23 cellular contexts compared by ENCODE assay signal in the genomic region with DNA sequence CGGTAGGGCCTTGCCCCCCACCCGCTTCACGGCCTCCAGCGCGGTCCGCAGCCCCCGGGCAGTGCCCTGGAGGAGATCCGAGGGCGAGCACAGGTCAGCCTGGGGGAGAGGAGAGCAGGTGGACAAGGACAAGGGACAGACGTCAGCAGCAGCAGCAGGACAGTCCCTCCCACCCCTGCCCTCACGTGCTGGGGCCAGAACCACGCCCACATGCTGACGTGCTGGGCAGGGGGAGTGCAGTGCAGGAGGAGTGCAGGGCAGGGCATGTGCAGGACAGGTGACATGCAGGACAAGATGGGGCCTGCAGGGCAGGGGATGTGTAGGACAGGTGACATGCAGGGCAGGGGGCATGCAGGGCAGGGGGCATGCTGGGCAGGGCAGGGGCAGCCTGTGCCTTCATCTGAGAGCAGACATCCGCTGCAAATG. TPM values are rescaled to one million over a fixed set of nuclear protein-coding genes. Genes with fewer than 3 reads are reported as not detected.
DNase-seq lines count a peak whose midpoint lies in the region; ATAC-seq, FAIRE-seq and TF ChIP-seq lines count a peak whose summit lies in the region.
"Had no signal": no experiment of that assay in that cellular context is flagged by ENCODE, and none has a peak within 500 bp of the region (broad histone marks: within the 10 kb centered on the region; RNA-seq: fewer than 3 reads in every experiment).

No MANE protein-coding gene starts in this region.

- CTCF ChIA-PET in WTC11 (lab: Charles Lee), result no interaction called here

- POLR2A ChIA-PET in WTC11 (lab: Charles Lee), result no interaction called here

- peaks cover 11% of the 10 kb centered on the region for H3K36me3 ChIP-seq in H7 (replicated peaks; ENCODE audit: control insufficient read depth, insufficient read depth, low read length)
- peaks cover 22 to 26% of the 10 kb centered on the region in 2 donors for H3K36me3 ChIP-seq in small intestine (ENCODE audit: control insufficient read depth in 2 of 2, insufficient read depth in 2 of 2, low read length in 2 of 2)
- H3K36me3 ChIP-seq in MG63, result no peaks in the 10 kb centered on the region

- no peak overlapping the region for H3K27ac ChIP-seq in small intestine (ENCODE audit: low read depth in 1 of 2, low read length in 1 of 2)
- H3K27ac ChIP-seq: HL-60, SJSA1 had no signal

- H3K4me3 ChIP-seq in H7 (ENCODE audit: insufficient read depth, low read depth, low read length) (no peak overlapping the region), small intestine (ENCODE audit: low read depth in 1 of 2, low read length in 2 of 2) (no peak overlapping the region), MG63 (no peak overlapping the region)
- H3K4me3 ChIP-seq: SJSA1 had no signal

- H3K27ac Mint-ChIP-seq in WTC11, result no peak overlapping the region

- peaks cover under 1% of the 10 kb centered on the region; the same call in 1 of the 2 replicates for H3K27me3 ChIP-seq in H7 (ENCODE audit: control insufficient read depth, insufficient read depth, low read length)
- no peaks in the 10 kb centered on the region for H3K27me3 ChIP-seq in small intestine (ENCODE audit: control insufficient read depth in 2 of 2, insufficient read depth in 2 of 2, low read length in 2 of 2)
- no peaks in the 10 kb centered on the region for H3K27me3 ChIP-seq in MG63

- ATAC-seq in WTC11, result no peak
- ATAC-seq in left lobe of liver, result peak; percentile 69
- ATAC-seq in HG02759 (IDR thresholded peaks at IDR 0.05; ENCODE audit: unreplicated experiment), result no peak
- no peak for ATAC-seq in GM18861 (IDR thresholded peaks at IDR 0.05; ENCODE audit: unreplicated experiment)

- H3K27me3 Mint-ChIP-seq in WTC11 (ENCODE audit: low read depth), result peaks cover 11% of the 10 kb centered on the region
- H3K27me3 Mint-ChIP-seq: CD4-positive, alpha-beta memory T cell had no signal

- FAIRE-seq in small intestine (lab: Jason Lieb, UNC), result no peak
- FAIRE-seq: GM18507, GM19239 had no signal

- H3K4me1 Mint-ChIP-seq in WTC11, result peaks cover 18% of the 10 kb centered on the region

- DNase-seq in H7 (peak; percentile 40), WTC11 (ENCODE audit: low spot score) (no peak), left lobe of liver (ENCODE audit: low spot score) (peak; percentile 95), small intestine (peak; percentile 22), kidney tubule cell (ENCODE audit: low spot score) (no peak), MG63 (no peak)
- DNase-seq: BE2C; CD4-positive, alpha-beta memory T cell; HCEC 1CT; KG1; NCI-H1092 treated with DMSO at 0.1 percent for 48 hours; NCI-H187 treated with DMSO at 0.1 percent for 48 hours; NCI-H2171; NCI-H510A treated with DMSO at 0.1 percent for 48 hours; RPMI8226 had no signal

- H3K9me3 ChIP-seq in small intestine (ENCODE audit: control insufficient read depth, low read depth) (no peaks in the 10 kb centered on the region), MG63 (no peaks in the 10 kb centered on the region)
- H3K9me3 ChIP-seq: BE2C, SJSA1 had no signal

- H3K9me3 Mint-ChIP-seq in WTC11, result no peaks in the 10 kb centered on the region

- H3K4me1 ChIP-seq in small intestine (ENCODE audit: control insufficient read depth in 2 of 2, insufficient read depth in 1 of 2, low read depth in 1 of 2, low read length in 1 of 2), result no peaks in the 10 kb centered on the region
- H3K4me1 ChIP-seq: BE2C had no signal

- 74 to 84% (median 82%) methylated on average over 13 to 14 of the region's 14 CpGs for WGBS in small intestine, 3 donors

- peaks cover 7% of the 10 kb centered on the region; the same call in 1 of the 2 replicates for H3K36me3 Mint-ChIP-seq in WTC11

- no peak overlapping the region for H3K4me3 Mint-ChIP-seq in WTC11
- H3K4me3 Mint-ChIP-seq: CD4-positive, alpha-beta memory T cell had no signal

- TF ChIP-seq CTCF in WTC11 (IDR thresholded peaks at IDR 0.05), result no peak

TF ChIP-seq in WTC11, 78 proteins besides CTCF, POLR2A, EP300 and RAD21:
- no peak for TF ChIP-seq TEAD1 (CRISPR knock-in tag; IDR thresholded peaks at IDR 0.05)
- TF ChIP-seq, protein P1, sequence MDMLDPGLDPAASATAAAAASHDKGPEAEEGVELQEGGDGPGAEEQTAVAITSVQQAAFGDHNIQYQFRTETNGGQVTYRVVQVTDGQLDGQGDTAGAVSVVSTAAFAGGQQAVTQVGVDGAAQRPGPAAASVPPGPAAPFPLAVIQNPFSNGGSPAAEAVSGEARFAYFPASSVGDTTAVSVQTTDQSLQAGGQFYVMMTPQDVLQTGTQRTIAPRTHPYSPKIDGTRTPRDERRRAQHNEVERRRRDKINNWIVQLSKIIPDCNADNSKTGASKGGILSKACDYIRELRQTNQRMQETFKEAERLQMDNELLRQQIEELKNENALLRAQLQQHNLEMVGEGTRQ (CRISPR knock-in tag; IDR thresholded peaks at IDR 0.05), result 0 out of 2 replicates have a peak, but pooled peaks have one; percentile 18

RNA-seq across cellular contexts. Expression of gene SAP25, which starts 1.5 kb away (rescaled TPM):
- total RNA-seq in H7 (2014; rRNA removed; shearing (Covaris generic)), result 1.3 and 2.4 TPM in 2 replicates
- 9.3 to 11.7 TPM (median 9.7 TPM) in 3 replicates for total RNA-seq in WTC11 (2021)
- 0.86 TPM for total RNA-seq in left lobe of liver
- 10 to 100 TPM in 2 of 3 donors, 1 to 10 TPM in 1; 2.0 to 28.2 (median 18.6) TPM for polyA plus RNA-seq in small intestine
- not detected in 2 replicates for total RNA-seq in MG63 (2014; rRNA removed; shearing (Covaris generic); ENCODE audit: low replicate concordance)
- total RNA-seq: M059J, SJSA1 had no signal
- polyA plus RNA-seq: AG04450 had no signal

RNA-seq across cellular contexts. Expression of gene LRCH4, which starts 10.7 kb away (rescaled TPM):
- total RNA-seq in H7 (2014; rRNA removed; shearing (Covaris generic)), result 24.2 and 25.1 TPM in 2 replicates
- total RNA-seq in WTC11 (2021) (52.0 to 59.6 TPM (median 56.7 TPM) in 3 replicates), left lobe of liver (31.6 TPM)
- 100 to 1,000 TPM in 1 of 3 donors, 10 to 100 TPM in 2; 33.4 to 111 (median 72.0) TPM for polyA plus RNA-seq in small intestine
- 3.8 and 6.3 TPM in 2 replicates for total RNA-seq in MG63 (2014; rRNA removed; shearing (Covaris generic); ENCODE audit: low replicate concordance)

RNA-seq across cellular contexts. Expression of gene FBXO24, which starts 10.9 kb away (rescaled TPM):
- total RNA-seq in H7 (2014; rRNA removed; shearing (Covaris generic)), result 0.94 and 1.7 TPM in 2 replicates
- total RNA-seq in WTC11 (2021) (0.70 to 1.3 TPM (median 0.94 TPM) in 3 replicates), left lobe of liver (1.0 TPM)
- polyA plus RNA-seq in small intestine, result under 1 TPM in 1 of 3 donors, not detected in 2; 0.55 TPM
- 1.0 and 1.2 TPM in 2 replicates for total RNA-seq in MG63 (2014; rRNA removed; shearing (Covaris generic); ENCODE audit: low replicate concordance)

RNA-seq across cellular contexts. Expression of gene PCOLCE, which starts 26.9 kb away (rescaled TPM):
- 22.5 and 24.1 TPM in 2 replicates for total RNA-seq in H7 (2014; rRNA removed; shearing (Covaris generic))
- 53.5 to 74.8 TPM (median 70.4 TPM) in 3 replicates for total RNA-seq in WTC11 (2021)
- total RNA-seq in left lobe of liver, result 71.8 TPM
- 10 to 100 TPM in 1 of 3 donors, 1 to 10 TPM in 2; 1.9 to 17.0 (median 2.5) TPM for polyA plus RNA-seq in small intestine
- total RNA-seq in MG63 (2014; rRNA removed; shearing (Covaris generic); ENCODE audit: low replicate concordance), result 53.5 and 1,171 TPM in 2 replicates

RNA-seq across cellular contexts. Expression of gene AGFG2, which starts 36.2 kb away (rescaled TPM):
- 4.9 and 5.6 TPM in 2 replicates for total RNA-seq in H7 (2014; rRNA removed; shearing (Covaris generic))
- total RNA-seq in WTC11 (2021) (6.4 to 7.4 TPM (median 7.4 TPM) in 3 replicates), left lobe of liver (87.8 TPM)
- polyA plus RNA-seq in small intestine, result 10 to 100 TPM in 2 of 3 donors, 1 to 10 TPM in 1; 9.5 to 23.9 (median 11.0) TPM
- 5.8 and 10.2 TPM in 2 replicates for total RNA-seq in MG63 (2014; rRNA removed; shearing (Covaris generic); ENCODE audit: low replicate concordance)

Comparison
In these comparisons a context has a peak if more than half of its experiments do, and no peak if none do; other contexts are left out.
1. DNase-seq: peak in H7 (single experiment), left lobe of liver (single experiment) and small intestine (single experiment); none in WTC11 (single experiment), kidney tubule cell (single experiment) and MG63 (single experiment).